ENCODE assay signal across 14 cellular contexts in genomic region chr20:6838181-6838826, GRCh38.
DNase-seq lines count a peak whose midpoint lies in the region; ATAC-seq and TF ChIP-seq lines count a peak whose summit lies in the region.
"Had no signal": no experiment of that assay in that cellular context is flagged by ENCODE, and none has a peak within 500 bp of the region (broad histone marks: within the 10 kb centered on the region; RNA-seq: fewer than 3 reads in every experiment).

No MANE protein-coding gene starts in this region.

- no peak overlapping the region for H3K27ac Mint-ChIP-seq in type B pancreatic cell
- H3K27ac Mint-ChIP-seq: activated CD8-positive, alpha-beta T cell treated with anti-CD3 and anti-CD28 coated beads, Interleukin-2, amount 10 ng/mL, durations not matched to agents 7 days and 5 days; activated naive CD8-positive, alpha-beta T cell; stimulated activated naive B cell treated with anti-CD40 and anti-IgM and Interleukin-4, amounts not matched to agents 10 μg/mL and 1 μg/mL and 100 μg/mL, for 72 hours; T-helper 17 cell had no signal

- H3K4me1 ChIP-seq in right lobe of liver: no peaks in the 10 kb centered on the region

- H3K27me3 Mint-ChIP-seq in type B pancreatic cell: peaks cover 28% of the 10 kb centered on the region
- H3K27me3 Mint-ChIP-seq: activated naive CD8-positive, alpha-beta T cell; T-helper 17 cell had no signal

- DNase-seq in RWPE1 (ENCODE audit: low spot score): peak; percentile 54
- peak; percentile 96 for DNase-seq in renal cortical epithelial cell (ENCODE audit: low read depth)
- no peak for DNase-seq in right lobe of liver
- DNase-seq in type B pancreatic cell (ENCODE audit: extremely low spot score, unreplicated experiment): no peak
- DNase-seq: activated CD8-positive, alpha-beta T cell treated with anti-CD3 and anti-CD28 coated beads, Interleukin-2, amount 10 ng/mL, durations not matched to agents 7 days and 5 days; Karpas-422; NK-92 treated with Interleukin-12 subunit alpha and Interleukin-12 subunit beta, amount 100 ng/mL, for 24 hours; stimulated activated CD4-positive, alpha-beta T cell treated with anti-CD3 and anti-CD28 coated beads, Interleukin-1b, Interleukin-23, amount 100 ng/mL, for 48 hours; stimulated activated naive B cell treated with anti-CD40 and anti-IgM and Interleukin-4, amounts not matched to agents 10 μg/mL and 1 μg/mL and 100 μg/mL, for 72 hours; T-helper 17 cell had no signal

- H3K27me3 ChIP-seq in right lobe of liver: no peaks in the 10 kb centered on the region

- no peaks in the 10 kb centered on the region for H3K36me3 Mint-ChIP-seq in type B pancreatic cell
- H3K36me3 Mint-ChIP-seq: activated naive CD8-positive, alpha-beta T cell; stimulated activated naive B cell treated with anti-CD40 and anti-IgM and Interleukin-4, amounts not matched to agents 10 μg/mL and 1 μg/mL and 100 μg/mL, for 72 hours had no signal

- ATAC-seq in GM19463 (IDR thresholded peaks at IDR 0.05; ENCODE audit: unreplicated experiment) (peak; percentile 88), HG03442 (IDR thresholded peaks at IDR 0.05; ENCODE audit: unreplicated experiment) (peak; percentile 54), right lobe of liver (no peak), HG02840 (IDR thresholded peaks at IDR 0.05; ENCODE audit: low FRiP score, unreplicated experiment) (no peak)
- ATAC-seq: activated CD8-positive, alpha-beta T cell treated with anti-CD3 and anti-CD28 coated beads, Interleukin-2, amount 10 ng/mL, durations not matched to agents 7 days and 5 days; stimulated activated naive B cell treated with anti-CD40 and anti-IgM and Interleukin-4, amounts not matched to agents 10 μg/mL and 1 μg/mL and 100 μg/mL, for 72 hours; T-helper 17 cell had no signal

- no peaks in the 10 kb centered on the region for H3K36me3 ChIP-seq in right lobe of liver

- H3K4me1 Mint-ChIP-seq in type B pancreatic cell (ENCODE audit: unreplicated experiment): no peaks in the 10 kb centered on the region
- H3K4me1 Mint-ChIP-seq: stimulated activated naive B cell treated with anti-CD40 and anti-IgM and Interleukin-4, amounts not matched to agents 10 μg/mL and 1 μg/mL and 100 μg/mL, for 72 hours; T-helper 17 cell had no signal

- TF ChIP-seq CTCF in RWPE1 (conservative IDR thresholded peaks at IDR 0.05; ENCODE audit: low read depth): no peak
- no peak for TF ChIP-seq CTCF in right lobe of liver (IDR thresholded peaks at IDR 0.05)
- no peak for TF ChIP-seq CTCF in type B pancreatic cell (conservative IDR thresholded peaks at IDR 0.05)

- H3K4me3 ChIP-seq in right lobe of liver: no peak overlapping the region

- CTCF ChIA-PET in RWPE1 (lab: Yijun Ruan, JAX): no interaction called here

- H3K9me3 ChIP-seq in right lobe of liver: no peaks in the 10 kb centered on the region

- 71% methylated on average over 8 of the region's 11 CpGs for WGBS in right lobe of liver (ENCODE audit: insufficient coverage, low coverage, low lambda C conversion rate, missing lambda C conversion rate)

- no peak overlapping the region for H3K4me3 Mint-ChIP-seq in type B pancreatic cell
- H3K4me3 Mint-ChIP-seq: activated CD8-positive, alpha-beta T cell treated with anti-CD3 and anti-CD28 coated beads, Interleukin-2, amount 10 ng/mL, durations not matched to agents 7 days and 5 days; activated naive CD8-positive, alpha-beta T cell; stimulated activated naive B cell treated with anti-CD40 and anti-IgM and Interleukin-4, amounts not matched to agents 10 μg/mL and 1 μg/mL and 100 μg/mL, for 72 hours; T-helper 17 cell had no signal

- H3K27ac ChIP-seq in RWPE1 (no peak overlapping the region), right lobe of liver (no peak overlapping the region)

- intact Hi-C loops in right lobe of liver (cut with DNase I): no loop called here

- no peak for TF ChIP-seq POLR2A in right lobe of liver (IDR thresholded peaks at IDR 0.05)

- peaks cover 4% of the 10 kb centered on the region for H3K9me3 Mint-ChIP-seq in type B pancreatic cell
- H3K9me3 Mint-ChIP-seq: stimulated activated naive B cell treated with anti-CD40 and anti-IgM and Interleukin-4, amounts not matched to agents 10 μg/mL and 1 μg/mL and 100 μg/mL, for 72 hours had no signal

- POLR2A ChIA-PET in RWPE1 (lab: Yijun Ruan, JAX; ENCODE audit: low non-redundant PET): no interaction called here

Comparison
In these comparisons a context has a peak if more than half of its experiments do, and no peak if none do; other contexts are left out.
1. ATAC-seq: peak in GM19463 (single experiment) and HG03442 (single experiment); none in right lobe of liver (0 of 4) and HG02840 (single experiment).
2. DNase-seq: peak in RWPE1 (single experiment) and renal cortical epithelial cell (single experiment); none in right lobe of liver (0 of 3) and type B pancreatic cell (single experiment).